In the genomic region with DNA sequence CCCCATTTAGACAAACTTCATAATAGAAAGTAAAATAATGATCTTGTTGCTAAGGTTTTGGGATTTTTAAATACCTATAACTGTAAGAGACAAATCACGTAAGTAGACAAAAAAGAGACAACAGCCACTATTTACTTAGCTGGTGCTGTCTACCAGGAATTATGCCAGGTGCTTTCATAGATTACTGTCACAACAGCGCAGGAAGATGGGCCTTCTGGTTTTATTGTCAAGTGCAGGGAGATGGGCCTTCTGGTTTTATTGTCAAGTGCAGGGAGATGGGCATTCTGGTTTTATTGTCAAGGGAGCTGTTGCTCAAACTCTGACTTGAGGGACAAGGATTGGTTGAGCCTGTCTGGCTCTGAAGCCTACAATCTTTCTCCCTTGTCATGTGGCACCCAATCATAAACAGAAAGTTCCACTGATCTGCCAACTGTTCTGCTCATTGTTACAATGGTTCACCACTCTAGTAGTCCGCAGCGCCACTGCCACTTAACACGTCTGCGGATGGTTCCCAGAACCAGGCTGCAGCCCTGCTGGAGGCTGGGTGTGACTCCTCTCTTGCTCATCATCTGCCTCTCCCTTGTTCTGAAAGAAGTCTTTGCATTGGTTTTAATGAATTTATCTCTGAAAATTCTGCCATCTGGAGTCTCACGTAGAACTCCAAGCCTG, we compare ENCODE assay signal across 12 cellular contexts.
DNase-seq lines count a peak whose midpoint lies in the region; ATAC-seq and TF ChIP-seq lines count a peak whose summit lies in the region.
"Had no signal": no experiment of that assay in that cellular context is flagged by ENCODE, and none has a peak within 500 bp of the region (broad histone marks: within the 10 kb centered on the region; RNA-seq: fewer than 3 reads in every experiment).

No MANE protein-coding gene starts in this region.

- H3K4me1 ChIP-seq in breast epithelium: peaks cover 8 to 12% of the 10 kb centered on the region in 2 donors
- H3K4me1 ChIP-seq in SK-N-SH (ENCODE audit: control insufficient read depth in 1 of 2, insufficient read depth in 2 of 2, low read depth in 1 of 2, low read length in 1 of 2): peaks cover 50 to 94% of the 10 kb centered on the region in 2 experiments
- H3K4me1 ChIP-seq in left ventricle myocardium inferior: peaks cover 100% of the 10 kb centered on the region
- H3K4me1 ChIP-seq in body of pancreas: peaks cover 54% of the 10 kb centered on the region

- peak in 1 of 2 experiments; percentile 79; a peak in 1 of 4 replicates for TF ChIP-seq EP300 in SK-N-SH (IDR thresholded peaks at IDR 0.05; ENCODE audit: borderline replicate concordance in 1 of 2, low read depth in 1 of 2, low read length in 1 of 2)

- H3K36me3 ChIP-seq in breast epithelium: no peaks in the 10 kb centered on the region
- H3K36me3 ChIP-seq in SK-N-SH (replicated peaks in 1 of 2; ENCODE audit: control insufficient read depth in 1 of 2, insufficient read depth in 2 of 2, low read length in 1 of 2): no peaks in the 10 kb centered on the region
- no peaks in the 10 kb centered on the region for H3K36me3 ChIP-seq in left ventricle myocardium inferior
- no peaks in the 10 kb centered on the region for H3K36me3 ChIP-seq in body of pancreas (replicated peaks in 1 of 2; ENCODE audit: insufficient read depth in 1 of 2, low read depth in 2 of 2)

- H3K27ac ChIP-seq in breast epithelium (peak overlapping the region in 1 of 2 donors; percentile 30), SK-N-SH (ENCODE audit: low read depth in 2 of 2, low read length in 1 of 2) (peak overlapping the region; percentile 99), left ventricle myocardium inferior (replicated peaks) (peak overlapping the region; percentile 53), body of pancreas (peak overlapping the region in 2 of 4 donors; percentile 17 to 49)

- no peaks in the 10 kb centered on the region for H3K9me2 ChIP-seq in SK-N-SH

- peaks cover 56% of the 10 kb centered on the region for H3F3A ChIP-seq in SK-N-SH (replicated peaks; ENCODE audit: insufficient read depth)

- no peaks in the 10 kb centered on the region for H4K20me1 ChIP-seq in SK-N-SH (ENCODE audit: insufficient read depth)

- no peak for TF ChIP-seq POLR2A in breast epithelium (IDR thresholded peaks at IDR 0.05)
- no peak for TF ChIP-seq POLR2A in body of pancreas (IDR thresholded peaks at IDR 0.05)

- peaks cover 18% of the 10 kb centered on the region for H3K4me1 Mint-ChIP-seq in MCF 10A (ENCODE audit: insufficient read depth, unreplicated experiment)

- H3K4me3 ChIP-seq in breast epithelium (no peak overlapping the region), SK-N-SH (ENCODE audit: low read depth in 2 of 2, low read length in 1 of 2) (peak overlapping the region in 1 of 2 experiments; percentile 9; a peak in 2 of 4 replicates), left ventricle myocardium inferior (no peak overlapping the region), body of pancreas (no peak overlapping the region)

- peaks cover 29% of the 10 kb centered on the region for H3K27me3 Mint-ChIP-seq in MCF 10A (ENCODE audit: insufficient read depth, unreplicated experiment)

- BruUV-seq in MCF 10A (replicated peaks; lab: Mats Ljungman, UMichigan): no TSS peak

- no peak overlapping the region; the same call in 1 of the 2 replicates for H2AFZ ChIP-seq in SK-N-SH (ENCODE audit: low read depth)

- H3K9me3 Mint-ChIP-seq in MCF 10A (ENCODE audit: unreplicated experiment): no peaks in the 10 kb centered on the region
- H3K9me3 Mint-ChIP-seq: activated naive CD4-positive, alpha-beta T cell treated with anti-CD3 and anti-CD28 coated beads, Interleukin-2, amount 50 U/mL, for 72 hours; WTC11 had no signal

- no peak overlapping the region for H3K4me3 Mint-ChIP-seq in MCF 10A (ENCODE audit: unreplicated experiment)
- H3K4me3 Mint-ChIP-seq: B cell, WTC11 had no signal

- POLR2A ChIA-PET in MCF 10A (lab: Yijun Ruan, JAX) (interaction anchor here (0.6 kb wide), 1 partner anchor 10 kb away, joined by 3 read pairs; no protein-coding TSS in a partner anchor), SK-N-SH (lab: Yijun Ruan, JAX) (interaction anchor here (0.9 to 1.6 kb wide), 4 partner anchors 19 to 1670 kb away, joined by 4 to 7 read pairs (median 5); partner anchors contain the start of gene ID2)

- 22% methylated on average over 7 of the region's 7 CpGs for WGBS in SK-N-SH (ENCODE audit: low lambda C conversion rate)
- WGBS in body of pancreas, 2 donors: 91 to 93% methylated on average over 7 of the region's 7 CpGs

- TF ChIP-seq CTCF in MCF 10A (IDR thresholded peaks at IDR 0.05; ENCODE audit: unreplicated experiment) (no peak), breast epithelium (IDR thresholded peaks at IDR 0.05) (no peak), SK-N-SH (IDR thresholded peaks at IDR 0.05) (peak; percentile 21; the same call in 1 of the 2 replicates), left ventricle myocardium inferior (IDR thresholded peaks at IDR 0.05; ENCODE audit: borderline replicate concordance) (no peak), body of pancreas (IDR thresholded peaks at IDR 0.05) (no peak)

- no peaks in the 10 kb centered on the region for H3K9me3 ChIP-seq in breast epithelium
- H3K9me3 ChIP-seq in SK-N-SH: no peaks in the 10 kb centered on the region
- H3K9me3 ChIP-seq in left ventricle myocardium inferior (replicated peaks): no peaks in the 10 kb centered on the region
- no peaks in the 10 kb centered on the region for H3K9me3 ChIP-seq in body of pancreas

- H3K27me3 ChIP-seq in breast epithelium: no peaks in the 10 kb centered on the region
- no peaks in the 10 kb centered on the region for H3K27me3 ChIP-seq in SK-N-SH (ENCODE audit: insufficient read depth)
- H3K27me3 ChIP-seq in left ventricle myocardium inferior (ENCODE audit: low read depth): no peaks in the 10 kb centered on the region
- H3K27me3 ChIP-seq in body of pancreas: no peaks in the 10 kb centered on the region

- H3K79me2 ChIP-seq in SK-N-SH (ENCODE audit: insufficient read depth): no peaks in the 10 kb centered on the region

- DNase-seq in MCF 10A (ENCODE audit: unreplicated experiment) (peak; percentile 70), breast epithelium (ENCODE audit: low spot score in 2 of 2) (no peak), SK-N-SH (no peak), left ventricle myocardium inferior (no peak), T-helper 1 cell (no peak), body of pancreas (no peak)
- no peak for DNase-seq in central memory CD4-positive, alpha-beta T cell
- DNase-seq: NCI-H2227 treated with DMSO at 0.1 percent for 48 hours had no signal

- ATAC-seq in GM21825 (IDR thresholded peaks at IDR 0.05; ENCODE audit: unreplicated experiment) (no peak), body of pancreas (no peak)
- ATAC-seq: WTC11 had no signal

- no peak for TF ChIP-seq RAD21 in SK-N-SH (IDR thresholded peaks at IDR 0.05; ENCODE audit: low read length)

- no peak overlapping the region for H3K27ac Mint-ChIP-seq in MCF 10A (ENCODE audit: low read depth, unreplicated experiment)
- H3K27ac Mint-ChIP-seq: activated naive CD4-positive, alpha-beta T cell treated with anti-CD3 and anti-CD28 coated beads, Interleukin-2, amount 50 U/mL, for 72 hours; B cell; WTC11 had no signal

- intact Hi-C loops in MCF 10A (cut with micrococcal nuclease) (no loop called here), breast epithelium (cut with DNase I; ENCODE audit: low total_unique reads) (no loop called here), left ventricle myocardium inferior (cut with micrococcal nuclease) (no loop called here), body of pancreas (cut with DNase I) (no loop called here)

- H3K36me3 Mint-ChIP-seq in MCF 10A (ENCODE audit: insufficient read depth, unreplicated experiment): no peaks in the 10 kb centered on the region
- H3K36me3 Mint-ChIP-seq: WTC11 had no signal

- H3K9ac ChIP-seq in SK-N-SH: peak overlapping the region; percentile 70

- CTCF ChIA-PET in MCF 10A (lab: Yijun Ruan, JAX) (interaction anchor here (0.6 to 2.8 kb wide), 7 partner anchors 33 to 140 kb away, joined by 3 to 10 read pairs (median 3); no protein-coding TSS in a partner anchor), SK-N-SH (lab: Yijun Ruan, JAX) (interaction anchor here (0.8 to 17.6 kb wide), 11 partner anchors 7 to 132 kb away, joined by 3 to 437 read pairs (median 18); partner anchors contain the start of gene RNF144A)

- peak overlapping the region; percentile 61 for H3K4me2 ChIP-seq in SK-N-SH

TF ChIP-seq in SK-N-SH, 30 proteins besides CTCF, POLR2A, EP300 and RAD21 (continues in another document):
- TF ChIP-seq POLR2AphosphoS5 (IDR thresholded peaks at IDR 0.05; ENCODE audit: low read depth, low read length) (peak; percentile 53; the same call in 1 of the 2 replicates), TCF12 (IDR thresholded peaks at IDR 0.05) (peak; percentile 89), MAX (IDR thresholded peaks at IDR 0.05; ENCODE audit: low read depth) (peak; percentile 54; the same call in 1 of the 2 replicates), FOXJ3 (CRISPR knock-in tag; IDR thresholded peaks at IDR 0.05) (0 out of 2 replicates have a peak, but pooled peaks have one; percentile 45)
- TF ChIP-seq, protein P1, sequence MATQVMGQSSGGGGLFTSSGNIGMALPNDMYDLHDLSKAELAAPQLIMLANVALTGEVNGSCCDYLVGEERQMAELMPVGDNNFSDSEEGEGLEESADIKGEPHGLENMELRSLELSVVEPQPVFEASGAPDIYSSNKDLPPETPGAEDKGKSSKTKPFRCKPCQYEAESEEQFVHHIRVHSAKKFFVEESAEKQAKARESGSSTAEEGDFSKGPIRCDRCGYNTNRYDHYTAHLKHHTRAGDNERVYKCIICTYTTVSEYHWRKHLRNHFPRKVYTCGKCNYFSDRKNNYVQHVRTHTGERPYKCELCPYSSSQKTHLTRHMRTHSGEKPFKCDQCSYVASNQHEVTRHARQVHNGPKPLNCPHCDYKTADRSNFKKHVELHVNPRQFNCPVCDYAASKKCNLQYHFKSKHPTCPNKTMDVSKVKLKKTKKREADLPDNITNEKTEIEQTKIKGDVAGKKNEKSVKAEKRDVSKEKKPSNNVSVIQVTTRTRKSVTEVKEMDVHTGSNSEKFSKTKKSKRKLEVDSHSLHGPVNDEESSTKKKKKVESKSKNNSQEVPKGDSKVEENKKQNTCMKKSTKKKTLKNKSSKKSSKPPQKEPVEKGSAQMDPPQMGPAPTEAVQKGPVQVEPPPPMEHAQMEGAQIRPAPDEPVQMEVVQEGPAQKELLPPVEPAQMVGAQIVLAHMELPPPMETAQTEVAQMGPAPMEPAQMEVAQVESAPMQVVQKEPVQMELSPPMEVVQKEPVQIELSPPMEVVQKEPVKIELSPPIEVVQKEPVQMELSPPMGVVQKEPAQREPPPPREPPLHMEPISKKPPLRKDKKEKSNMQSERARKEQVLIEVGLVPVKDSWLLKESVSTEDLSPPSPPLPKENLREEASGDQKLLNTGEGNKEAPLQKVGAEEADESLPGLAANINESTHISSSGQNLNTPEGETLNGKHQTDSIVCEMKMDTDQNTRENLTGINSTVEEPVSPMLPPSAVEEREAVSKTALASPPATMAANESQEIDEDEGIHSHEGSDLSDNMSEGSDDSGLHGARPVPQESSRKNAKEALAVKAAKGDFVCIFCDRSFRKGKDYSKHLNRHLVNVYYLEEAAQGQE (IDR thresholded peaks at IDR 0.05; ENCODE audit: low read depth, low read length): peak; percentile 54; the same call in 1 of the 2 replicates
